21 cellular contexts compared by ENCODE assay signal in genomic region chr4:141079393-141079930, GRCh38. TPM values are rescaled to one million over a fixed set of nuclear protein-coding genes. Genes with fewer than 3 reads are reported as not detected.
DNase-seq lines count a peak whose midpoint lies in the region; ATAC-seq and TF ChIP-seq lines count a peak whose summit lies in the region.
"Had no signal": no experiment of that assay in that cellular context is flagged by ENCODE, and none has a peak within 500 bp of the region (broad histone marks: within the 10 kb centered on the region; RNA-seq: fewer than 3 reads in every experiment).

No MANE protein-coding gene starts in this region.

- peaks cover 5% of the 10 kb centered on the region for H3K4me1 ChIP-seq in cardiac muscle cell (ENCODE audit: low read depth)
- peaks cover 6% of the 10 kb centered on the region for H3K4me1 ChIP-seq in ectodermal cell (ENCODE audit: control insufficient read depth, insufficient read depth, low read length)
- H3K4me1 ChIP-seq: Peyer's patch had no signal

- H3K36me3 ChIP-seq in cardiac muscle cell (no peaks in the 10 kb centered on the region), ectodermal cell (ENCODE audit: control insufficient read depth, insufficient read depth, low read length) (no peaks in the 10 kb centered on the region)
- H3K36me3 ChIP-seq: Peyer's patch had no signal

- H3K4me3 ChIP-seq in cardiac muscle cell (no peak overlapping the region), ectodermal cell (ENCODE audit: insufficient read depth, low read depth, low read length) (no peak overlapping the region)
- H3K4me3 ChIP-seq: GM12878, Peyer's patch had no signal

- no peak overlapping the region for H3K4me3 Mint-ChIP-seq in nephron
- H3K4me3 Mint-ChIP-seq in type B pancreatic cell = no peak overlapping the region
- H3K4me3 Mint-ChIP-seq: CD4-positive, CD25-positive, alpha-beta regulatory T cell had no signal

- 88 to 93% methylated on average over 2 to 3 of the region's 3 CpGs for WGBS in ectodermal cell, 2 experiments

- TF ChIP-seq CTCF in cardiac muscle cell (IDR thresholded peaks at IDR 0.05; ENCODE audit: low read depth, low read length) (no peak), nephron (IDR thresholded peaks at IDR 0.05; ENCODE audit: unreplicated experiment in 3 of 3) (no peak), type B pancreatic cell (conservative IDR thresholded peaks at IDR 0.05) (no peak)

- H3K27ac Mint-ChIP-seq in nephron = peak overlapping the region; percentile 4 to 45 (median 25)
- no peak overlapping the region for H3K27ac Mint-ChIP-seq in type B pancreatic cell
- H3K27ac Mint-ChIP-seq: CD4-positive, CD25-positive, alpha-beta regulatory T cell had no signal

- H3K27ac ChIP-seq in cardiac muscle cell (peak overlapping the region; percentile 26), ectodermal cell (ENCODE audit: insufficient read depth, low read depth, low read length, poor library complexity, severe bottlenecking) (peak overlapping the region; percentile 2)
- H3K27ac ChIP-seq: KMS-11, Peyer's patch had no signal

- no peaks in the 10 kb centered on the region for H3K9me3 ChIP-seq in cardiac muscle cell (ENCODE audit: low read depth)
- no peaks in the 10 kb centered on the region for H3K9me3 ChIP-seq in ectodermal cell (ENCODE audit: control insufficient read depth, low read length)
- H3K9me3 ChIP-seq: Peyer's patch had no signal

- H3K27me3 Mint-ChIP-seq in nephron (ENCODE audit: low read depth) = no peaks in the 10 kb centered on the region
- no peaks in the 10 kb centered on the region for H3K27me3 Mint-ChIP-seq in type B pancreatic cell

- no peaks in the 10 kb centered on the region for H3K27me3 ChIP-seq in cardiac muscle cell
- H3K27me3 ChIP-seq in ectodermal cell (ENCODE audit: control insufficient read depth, insufficient read depth, low read length, poor library complexity, severe bottlenecking) = no peaks in the 10 kb centered on the region
- H3K27me3 ChIP-seq: Peyer's patch had no signal

- H3K36me3 Mint-ChIP-seq in nephron (ENCODE audit: low read depth) = peaks cover 2% of the 10 kb centered on the region
- H3K36me3 Mint-ChIP-seq in type B pancreatic cell = peaks cover 4% of the 10 kb centered on the region
- H3K36me3 Mint-ChIP-seq: CD4-positive, CD25-positive, alpha-beta regulatory T cell had no signal

- H3K9me3 Mint-ChIP-seq in nephron = no peaks in the 10 kb centered on the region
- no peaks in the 10 kb centered on the region for H3K9me3 Mint-ChIP-seq in type B pancreatic cell

- H3K4me1 Mint-ChIP-seq in nephron (peaks cover 46% of the 10 kb centered on the region), type B pancreatic cell (ENCODE audit: unreplicated experiment) (peaks cover 8% of the 10 kb centered on the region)
- H3K4me1 Mint-ChIP-seq: CD4-positive, CD25-positive, alpha-beta regulatory T cell had no signal

- intact Hi-C loops in cardiac septum (cut with DNase I) = no loop called here

- DNase-seq in cardiac muscle cell (ENCODE audit: low read depth in 1 of 2, low spot score in 1 of 2) (no peak), cardiac septum (ENCODE audit: low spot score) (no peak), type B pancreatic cell (ENCODE audit: extremely low spot score, unreplicated experiment) (no peak)
- DNase-seq: CD4-positive, CD25-positive, alpha-beta regulatory T cell; DMS79 treated with DMSO at 0.1 percent for 48 hours; GOT3; HCEC 1CT; NCI-H1092 treated with DMSO at 0.1 percent for 48 hours; NCI-H1436 treated with DMSO at 0.1 percent for 48 hours; NCI-H2029 treated with DMSO at 0.1 percent for 48 hours; NCI-H524 treated with DMSO at 0.1 percent for 48 hours; NK-92 treated with Interleukin-12 subunit alpha and Interleukin-12 subunit beta, amount 100 ng/mL, for 24 hours; Peyer's patch; SW 1271 had no signal

- ATAC-seq in GM21717 (IDR thresholded peaks at IDR 0.05; ENCODE audit: unreplicated experiment) = no peak
- ATAC-seq in HG03469 (IDR thresholded peaks at IDR 0.05; ENCODE audit: unreplicated experiment) = no peak
- ATAC-seq: GM12878 had no signal

RNA-seq across cellular contexts. Expression of gene RNF150, which starts 53.8 kb away (rescaled TPM):
- total RNA-seq in cardiac muscle cell = 31.3 and 57.4 TPM in 2 replicates
- polyA plus RNA-seq in cardiac muscle cell = 20.1 and 21.7 TPM in 2 replicates
- total RNA-seq in cardiac septum = 69.2 TPM
- 3.5 TPM for polyA plus RNA-seq in ectodermal cell (2013, experiment 1 of 4)
- polyA plus RNA-seq in ectodermal cell (2013, experiment 2 of 4) = 3.7 TPM
- 3.5 TPM for polyA plus RNA-seq in ectodermal cell (2013, experiment 3 of 4)
- 3.9 TPM for polyA plus RNA-seq in ectodermal cell (2013, experiment 4 of 4)
- 7.3 and 34.0 TPM in 2 replicates for total RNA-seq in type B pancreatic cell (ENCODE audit: low replicate concordance)
- total RNA-seq: OCI-LY7 had no signal
- polyA plus RNA-seq: CD4-positive, CD25-positive, alpha-beta regulatory T cell had no signal
